In genomic region chr7:140923358-140924006, GRCh38 we compare ENCODE assay signal across 9 cellular contexts. TPM values are rescaled to one million over a fixed set of nuclear protein-coding genes. Genes with fewer than 3 reads are reported as not detected.
DNase-seq lines count a peak whose midpoint lies in the region; ATAC-seq and TF ChIP-seq lines count a peak whose summit lies in the region.
"Had no signal": no experiment of that assay in that cellular context is flagged by ENCODE, and none has a peak within 500 bp of the region (broad histone marks: within the 10 kb centered on the region; RNA-seq: fewer than 3 reads in every experiment).

No MANE protein-coding gene starts in this region.

- H3K4me3 Mint-ChIP-seq in naive thymus-derived CD4-positive, alpha-beta T cell, result no peak overlapping the region
- H3K4me3 Mint-ChIP-seq: activated B cell treated with CpG ODN at 0.5 μM for 24 hours had no signal

- H3K27me3 ChIP-seq in HAP-1 (ENCODE audit: low read depth), result no peaks in the 10 kb centered on the region
- H3K27me3 ChIP-seq in NT2/D1 (ENCODE audit: insufficient read depth, insufficient read length), result no peaks in the 10 kb centered on the region
- no peaks in the 10 kb centered on the region for H3K27me3 ChIP-seq in naive thymus-derived CD4-positive, alpha-beta T cell (ENCODE audit: control insufficient read depth in 2 of 2, insufficient read depth in 2 of 2, low read length in 2 of 2)

- intact Hi-C loops in naive thymus-derived CD4-positive, alpha-beta T cell (cut with micrococcal nuclease), result loop anchor here (1.0 to 10.0 kb wide), 18 partner anchors 8 to 1689 kb away; partner anchors contain the start of genes ADCK2 (in 2 of the 2), FMC1 (in 2 of the 2), MKRN1 (in 2 of the 2) and MRPS33 (in 2 of the 2)

- H3K36me3 ChIP-seq in HAP-1 (replicated peaks) (no peaks in the 10 kb centered on the region), NT2/D1 (ENCODE audit: insufficient read depth, insufficient read length, low read length) (no peaks in the 10 kb centered on the region)
- peaks cover 0 to 5% (median 0%) of the 10 kb centered on the region in 3 experiments for H3K36me3 ChIP-seq in naive thymus-derived CD4-positive, alpha-beta T cell (ENCODE audit: control insufficient read depth in 2 of 3, insufficient read depth in 3 of 3, low read length in 3 of 3)

- H3K9me3 Mint-ChIP-seq in naive thymus-derived CD4-positive, alpha-beta T cell, result peaks cover 0 to 7% (median 0%) of the 10 kb centered on the region in 11 donors
- H3K9me3 Mint-ChIP-seq: activated B cell treated with CpG ODN at 0.5 μM for 24 hours had no signal

- peak overlapping the region; percentile 91 for H3K4me3 ChIP-seq in HAP-1
- H3K4me3 ChIP-seq in NT2/D1 (ENCODE audit: insufficient read length, low read depth), result peak overlapping the region; percentile 80
- peak overlapping the region; percentile 85 for H3K4me3 ChIP-seq in naive thymus-derived CD4-positive, alpha-beta T cell (ENCODE audit: low read length)

- peak overlapping the region; percentile 100 for H3K27ac ChIP-seq in naive thymus-derived CD4-positive, alpha-beta T cell (ENCODE audit: low read depth, low read length)

- H3K27me3 Mint-ChIP-seq in naive thymus-derived CD4-positive, alpha-beta T cell, result peaks cover 0 to 4% (median 0%) of the 10 kb centered on the region in 5 donors
- H3K27me3 Mint-ChIP-seq: activated B cell treated with CpG ODN at 0.5 μM for 24 hours had no signal

- H3K9ac ChIP-seq in NT2/D1 (ENCODE audit: insufficient read length, low read depth), result peak overlapping the region; percentile 81

- no peak overlapping the region for H3K27ac Mint-ChIP-seq in naive thymus-derived CD4-positive, alpha-beta T cell
- H3K27ac Mint-ChIP-seq: activated B cell treated with CpG ODN at 0.5 μM for 24 hours had no signal

- DNase-seq in EL, result peak; percentile 20
- peak; percentile 19 to 31 for DNase-seq in HAP-1 (ENCODE audit: low spot score in 2 of 2)
- no peak for DNase-seq in NT2/D1 (ENCODE audit: low read depth, low spot score)
- DNase-seq in erythroblast (lab: John Stamatoyannopoulos, UW), result peak; percentile 50 to 69
- peak in 1 of 9 donors; percentile 8 for DNase-seq in naive thymus-derived CD4-positive, alpha-beta T cell
- no peak for DNase-seq in T-helper 9 cell
- no peak for DNase-seq in effector CD8-positive, alpha-beta T cell (lab: John Stamatoyannopoulos, UW)

- no peak for ATAC-seq in naive thymus-derived CD4-positive, alpha-beta T cell
- ATAC-seq in GM19324 (IDR thresholded peaks at IDR 0.05; ENCODE audit: low FRiP score, unreplicated experiment), result no peak

- in situ Hi-C loops in HAP-1 (cut with MboI; ENCODE audit: low sequenced_read_pairs), result no loop called here

- peaks cover 10 to 48% (median 24%) of the 10 kb centered on the region in 7 donors for H3K4me1 Mint-ChIP-seq in naive thymus-derived CD4-positive, alpha-beta T cell

- H3K4me1 ChIP-seq in HAP-1, result peaks cover 12% of the 10 kb centered on the region; the same call in 1 of the 2 replicates
- H3K4me1 ChIP-seq in NT2/D1 (ENCODE audit: insufficient read depth, insufficient read length), result no peaks in the 10 kb centered on the region
- peaks cover 9 to 18% of the 10 kb centered on the region in 2 donors for H3K4me1 ChIP-seq in naive thymus-derived CD4-positive, alpha-beta T cell (ENCODE audit: control insufficient read depth in 2 of 2, insufficient read depth in 2 of 2, low read length in 2 of 2)

- H3K36me3 Mint-ChIP-seq in naive thymus-derived CD4-positive, alpha-beta T cell, result no peaks in the 10 kb centered on the region

- POLR2A ChIA-PET in naive thymus-derived CD4-positive, alpha-beta T cell (lab: Charles Lee), result interaction anchor here (0.9 to 2.1 kb wide), 5 partner anchors 12 to 96 kb away, joined by 3 to 15 read pairs (median 5); partner anchors contain the start of gene MRPS33

- H3K9me3 ChIP-seq in HAP-1 (no peaks in the 10 kb centered on the region), NT2/D1 (ENCODE audit: insufficient read depth, low read length) (no peaks in the 10 kb centered on the region)
- H3K9me3 ChIP-seq in naive thymus-derived CD4-positive, alpha-beta T cell (ENCODE audit: control insufficient read depth in 2 of 3, low read length in 3 of 3), result no peaks in the 10 kb centered on the region

- no peak for TF ChIP-seq POLR2A in erythroblast (IDR thresholded peaks at IDR 0.05; ENCODE audit: low read length)

- CTCF ChIA-PET in naive thymus-derived CD4-positive, alpha-beta T cell (lab: Charles Lee), result interaction anchor here (1.8 kb wide), 1 partner anchor 91 kb away, joined by 7 read pairs; the partner anchor contains the start of gene MRPS33

RNA-seq across cellular contexts. Expression of gene BRAF, which starts 1.2 kb away (rescaled TPM):
- total RNA-seq in naive thymus-derived CD4-positive, alpha-beta T cell, result 10 to 100 TPM; 25.8 to 58.7 (median 49.7) TPM
- 10 to 100 TPM; 11.2 to 13.9 TPM for polyA plus RNA-seq in naive thymus-derived CD4-positive, alpha-beta T cell

Comparison
In these comparisons a context has a peak if more than half of its experiments do, and no peak if none do; other contexts are left out.
1. DNase-seq: peak in EL (single experiment), HAP-1 (2 of 2) and erythroblast (2 of 2); none in NT2/D1 (single experiment), T-helper 9 cell (single experiment) and effector CD8-positive, alpha-beta T cell (single experiment).
2. Peak in every context shown above with its lines, with median percentiles within 50 percentile points of each other: H3K4me3 ChIP-seq.